ENCODE assay signal across 8 cellular contexts in genomic region chr19:6373813-6374108, GRCh38. TPM values are rescaled to one million over a fixed set of nuclear protein-coding genes. Genes with fewer than 3 reads are reported as not detected.
DNase-seq lines count a peak whose midpoint lies in the region; ATAC-seq and TF ChIP-seq lines count a peak whose summit lies in the region.

No MANE protein-coding gene starts in this region.

- peak overlapping the region; percentile 93 for H3K27ac Mint-ChIP-seq in CD8-positive, alpha-beta T cell

- no peaks in the 10 kb centered on the region for H3K9me3 Mint-ChIP-seq in CD8-positive, alpha-beta T cell

- peak overlapping the region; percentile 40 for H3K27ac ChIP-seq in CD8-positive, alpha-beta T cell (ENCODE audit: low read depth, low read length)
- H3K27ac ChIP-seq in effector memory CD4-positive, alpha-beta T cell (ENCODE audit: insufficient read depth, low read length, poor library complexity, severe bottlenecking), result peak overlapping the region; percentile 51
- H3K27ac ChIP-seq in neutrophil, result peak overlapping the region; percentile 100

- peaks cover 4% of the 10 kb centered on the region for H3K36me3 ChIP-seq in CD8-positive, alpha-beta T cell (ENCODE audit: insufficient read depth, low read length)
- H3K36me3 ChIP-seq in NT2/D1 (ENCODE audit: insufficient read depth, insufficient read length, low read length), result peaks cover 41% of the 10 kb centered on the region
- H3K36me3 ChIP-seq in effector memory CD4-positive, alpha-beta T cell (ENCODE audit: control insufficient read depth, insufficient read depth, low read length), result peaks cover 10% of the 10 kb centered on the region
- H3K36me3 ChIP-seq in neutrophil, result peaks cover 10% of the 10 kb centered on the region

- POLR2A ChIA-PET in CD8-positive, alpha-beta T cell (lab: Charles Lee), result interaction anchor here (0.6 to 2.2 kb wide), 2 partner anchors 13 to 51 kb away, joined by 3 to 19 read pairs; partner anchors contain the start of genes CLPP and KHSRP

- CTCF ChIA-PET in CD8-positive, alpha-beta T cell (lab: Charles Lee), result no interaction called here

- intact Hi-C loops in CD8-positive, alpha-beta T cell (cut with DNase I, micrococcal nuclease), result loop anchor here (1.0 to 10.0 kb wide), 13 partner anchors 12 to 751 kb away; partner anchors contain the start of genes GTF2F1 (in 2 of the 2), CLPP (in 1 of the 2), DUS3L (in 1 of the 2) and GPR108 (in 1 of the 2)

- no peak for TF ChIP-seq CTCF in CD8-positive, alpha-beta T cell (IDR thresholded peaks at IDR 0.05)
- TF ChIP-seq CTCF in neutrophil (IDR thresholded peaks at IDR 0.05), result no peak

- H3K27me3 Mint-ChIP-seq in CD8-positive, alpha-beta T cell (ENCODE audit: low read depth), result no peaks in the 10 kb centered on the region

- no peaks in the 10 kb centered on the region for H3K27me3 ChIP-seq in CD8-positive, alpha-beta T cell (ENCODE audit: insufficient read depth, low read length)
- H3K27me3 ChIP-seq in NT2/D1 (ENCODE audit: insufficient read depth, insufficient read length), result no peaks in the 10 kb centered on the region
- no peaks in the 10 kb centered on the region for H3K27me3 ChIP-seq in effector memory CD4-positive, alpha-beta T cell (replicated peaks; ENCODE audit: control insufficient read depth, insufficient read depth, low read length, poor library complexity, severe bottlenecking)
- H3K27me3 ChIP-seq in neutrophil, result no peaks in the 10 kb centered on the region

- no peaks in the 10 kb centered on the region for H3K9me3 ChIP-seq in CD8-positive, alpha-beta T cell (ENCODE audit: low read length)
- H3K9me3 ChIP-seq in NT2/D1 (ENCODE audit: insufficient read depth, low read length) (no peaks in the 10 kb centered on the region), neutrophil (no peaks in the 10 kb centered on the region)
- H3K9me3 ChIP-seq in effector memory CD4-positive, alpha-beta T cell (ENCODE audit: control insufficient read depth, low read length), result no peaks in the 10 kb centered on the region

- H3K4me3 ChIP-seq in CD8-positive, alpha-beta T cell (ENCODE audit: low read depth, low read length), result peak overlapping the region; percentile 86
- H3K4me3 ChIP-seq in NT2/D1 (ENCODE audit: insufficient read length, low read depth) (peak overlapping the region; percentile 30), neutrophil (ENCODE audit: low read depth in 1 of 2, low read length in 1 of 2) (peak overlapping the region; percentile 50 to 100)
- H3K4me3 ChIP-seq in effector memory CD4-positive, alpha-beta T cell (ENCODE audit: insufficient read depth, low read depth, low read length, poor library complexity, severe bottlenecking), result peak overlapping the region; percentile 32

- no peak for ATAC-seq in CD8-positive, alpha-beta T cell
- ATAC-seq in HG02678 (IDR thresholded peaks at IDR 0.05; ENCODE audit: unreplicated experiment), result no peak
- no peak for ATAC-seq in GM21360 (IDR thresholded peaks at IDR 0.05; ENCODE audit: unreplicated experiment)

- peaks cover 14% of the 10 kb centered on the region for H3K4me1 Mint-ChIP-seq in CD8-positive, alpha-beta T cell (ENCODE audit: low read depth)

- H3K4me1 ChIP-seq in CD8-positive, alpha-beta T cell (ENCODE audit: insufficient read depth, low read length), result peaks cover 12% of the 10 kb centered on the region
- H3K4me1 ChIP-seq in NT2/D1 (ENCODE audit: insufficient read depth, insufficient read length) (peaks cover 34% of the 10 kb centered on the region), neutrophil (ENCODE audit: control insufficient read depth in 1 of 2, insufficient read depth in 1 of 2, low read depth in 1 of 2, low read length in 1 of 2) (peaks cover 12 to 23% of the 10 kb centered on the region in 2 experiments)
- H3K4me1 ChIP-seq in effector memory CD4-positive, alpha-beta T cell (ENCODE audit: control insufficient read depth, insufficient read depth, low read length, poor library complexity, severe bottlenecking), result no peaks in the 10 kb centered on the region

- H3K36me3 Mint-ChIP-seq in CD8-positive, alpha-beta T cell, result peaks cover 17% of the 10 kb centered on the region

- H3K4me3 Mint-ChIP-seq in CD8-positive, alpha-beta T cell, result peak overlapping the region; percentile 92

- H3K9ac ChIP-seq in NT2/D1 (ENCODE audit: insufficient read length, low read depth), result peak overlapping the region; percentile 86

- no peak for DNase-seq in CD8-positive, alpha-beta T cell
- DNase-seq in NT2/D1 (ENCODE audit: low read depth, low spot score) (no peak), EL (no peak), GOT3 (lab: John Stamatoyannopoulos, UW) (no peak)
- no peak for DNase-seq in effector memory CD4-positive, alpha-beta T cell

RNA-seq across cellular contexts. Expression of gene ALKBH7, which starts 1.2 kb away (rescaled TPM):
- 10 to 100 TPM; 63.6 to 66.2 TPM for total RNA-seq in CD8-positive, alpha-beta T cell

RNA-seq across cellular contexts. Expression of gene PSPN, which starts 2.0 kb away (rescaled TPM):
- total RNA-seq in CD8-positive, alpha-beta T cell, result under 1 TPM; 0.76 to 0.92 TPM

RNA-seq across cellular contexts. Expression of gene CLPP, which starts 12.4 kb away (rescaled TPM):
- total RNA-seq in CD8-positive, alpha-beta T cell, result 10 to 100 TPM; 58.9 to 60.8 TPM

RNA-seq across cellular contexts. Expression of gene GTF2F1, which starts 19.2 kb away (rescaled TPM):
- total RNA-seq in CD8-positive, alpha-beta T cell, result 10 to 100 TPM; 65.2 to 67.9 TPM

RNA-seq across cellular contexts. Expression of gene ACER1, which starts 40.3 kb away (rescaled TPM):
- total RNA-seq in CD8-positive, alpha-beta T cell, result 1 to 10 TPM; 1.7 to 2.6 TPM

Comparison
In these comparisons a context has a peak if more than half of its experiments do, and no peak if none do; other contexts are left out.
1. H3K27ac ChIP-seq: peak in every context shown above with its lines; median percentile 100 in neutrophil; 51 in effector memory CD4-positive, alpha-beta T cell; 40 in CD8-positive, alpha-beta T cell.
2. H3K4me3 ChIP-seq: peak in every context shown above with its lines; median percentile 86 in CD8-positive, alpha-beta T cell; 75 in neutrophil; 32 in effector memory CD4-positive, alpha-beta T cell; 30 in NT2/D1.